ENCODE assay signal across 1 cellular context in the genomic region with DNA sequence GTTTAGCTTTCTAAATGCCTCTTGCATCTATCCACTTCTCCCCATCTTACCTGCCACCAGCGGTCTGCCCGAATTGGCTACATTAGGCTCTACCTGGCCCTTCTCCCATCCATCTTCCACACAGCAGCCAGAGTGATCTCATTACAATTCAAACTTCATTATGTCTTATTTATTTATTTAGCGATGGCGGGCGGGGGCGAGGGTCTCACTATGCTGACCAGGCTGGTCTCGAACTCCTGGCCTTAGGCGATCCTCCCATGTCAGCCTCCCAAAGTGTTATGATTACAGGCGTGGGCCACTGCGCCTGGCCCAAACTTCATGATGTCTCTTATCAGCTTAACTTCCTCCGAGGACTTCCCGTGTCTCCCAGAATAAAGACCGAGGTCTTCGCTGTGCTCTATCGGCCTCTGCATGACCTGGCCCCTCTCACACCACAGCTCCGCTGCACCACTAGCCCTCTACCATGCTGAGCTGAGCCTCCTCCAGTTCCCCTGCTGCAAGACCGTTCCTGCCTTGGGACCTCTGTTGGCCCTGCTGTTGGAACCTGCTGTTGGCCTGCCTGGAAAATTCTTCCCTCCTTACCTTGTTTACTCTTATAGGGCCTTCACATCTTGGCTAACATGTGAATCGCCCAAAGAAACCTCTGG.
TF ChIP-seq lines count a peak whose summit lies in the region.

No MANE protein-coding gene starts in this region.

TF ChIP-seq in liver, 16 proteins besides CTCF, POLR2A, EP300 and RAD21 (continued from another document):
- TF ChIP-seq, protein P1, sequence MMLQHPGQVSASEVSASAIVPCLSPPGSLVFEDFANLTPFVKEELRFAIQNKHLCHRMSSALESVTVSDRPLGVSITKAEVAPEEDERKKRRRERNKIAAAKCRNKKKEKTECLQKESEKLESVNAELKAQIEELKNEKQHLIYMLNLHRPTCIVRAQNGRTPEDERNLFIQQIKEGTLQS (IDR thresholded peaks at IDR 0.05) = no peak
TF ChIP-seq in liver: peak in this region for 0.
